Comparison of ENCODE assay signal across 8 cellular contexts in the genomic region with DNA sequence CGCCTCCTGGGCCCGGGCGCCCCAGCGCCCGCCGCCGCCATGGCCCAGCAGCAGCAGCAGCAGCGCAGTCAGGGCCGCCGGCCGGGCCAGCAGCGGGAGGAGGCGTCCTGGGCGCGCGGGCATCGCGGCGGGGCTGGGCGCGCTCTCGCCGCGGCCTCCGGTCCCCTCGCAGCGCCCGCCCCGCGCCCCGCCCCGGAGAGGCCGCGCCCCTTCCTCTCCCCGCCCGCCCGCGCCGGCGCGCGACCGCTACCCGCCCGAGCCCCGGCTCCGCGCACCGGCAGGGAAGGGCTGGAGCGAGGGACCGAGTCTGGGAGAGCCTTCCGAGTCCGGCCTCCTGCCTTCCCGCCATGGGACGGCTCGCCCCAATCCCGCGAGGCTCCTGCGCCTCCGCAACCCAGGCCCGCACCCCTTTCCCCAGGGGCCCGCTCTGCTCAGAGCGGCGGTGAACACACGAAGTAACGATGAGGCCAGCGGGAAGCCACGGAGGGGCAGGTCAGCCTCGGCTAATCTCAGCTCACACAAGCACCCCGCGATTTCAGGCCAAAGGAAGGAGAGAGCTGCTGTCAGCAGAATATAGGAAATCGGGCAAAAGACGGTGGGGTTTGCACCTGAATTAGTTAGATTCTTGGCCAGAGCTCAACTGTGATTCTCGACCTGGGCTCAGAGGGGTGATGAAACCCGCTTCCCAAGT. TPM values are rescaled to one million over a fixed set of nuclear protein-coding genes. Genes with fewer than 3 reads are reported as not detected.
DNase-seq lines count a peak whose midpoint lies in the region; ATAC-seq and TF ChIP-seq lines count a peak whose summit lies in the region.

Gene TXNDC5, minus strand, starts transcription at position 135 of the 691 bp plus-strand sequence. Its CDS starts 12 bp downstream, at position 123.

- TF ChIP-seq POLR2A in suprapubic skin (IDR thresholded peaks at IDR 0.05), result peak in 1 of 2 donors; percentile 53

- no peaks in the 10 kb centered on the region for H3K36me3 ChIP-seq in suprapubic skin

- peak; percentile 65 for ATAC-seq in GM21717 (IDR thresholded peaks at IDR 0.05; ENCODE audit: unreplicated experiment)

- peak within 1 kb of the TSS; percentile 96 for H3K4me3 ChIP-seq in suprapubic skin

- H3K27me3 ChIP-seq in suprapubic skin, result no peaks in the 10 kb centered on the region

- peak within 1 kb of the TSS; percentile 84 for H3K27ac ChIP-seq in suprapubic skin

- WGBS in suprapubic skin, result 14% methylated on average over 11 of the region's 75 CpGs

- H3K9me3 ChIP-seq in suprapubic skin, result no peaks in the 10 kb centered on the region

- in situ Hi-C loops in KBM-7 (cut with MboI; ENCODE audit: low pct_unique_long_range_greater_than_20kb, low sequenced_read_pairs), result no loop called here

- DNase-seq in DMS53 treated with DMSO at 0.1 percent for 48 hours (lab: John Stamatoyannopoulos, UW; ENCODE audit: unreplicated experiment) (peak; percentile 76), KBM-7 (peak; percentile 47), SK-N-DZ (ENCODE audit: low spot score) (peak; percentile 58), globus pallidus (ENCODE audit: low spot score) (peak; percentile 79), occipital lobe (lab: John Stamatoyannopoulos, UW) (peak; percentile 66), suprapubic skin (ENCODE audit: low spot score in 2 of 2) (peak in 1 of 2 donors; percentile 75)
- peak; percentile 76 for DNase-seq in activated naive CD4-positive, alpha-beta T cell treated with anti-CD3 and anti-CD28 coated beads, Interleukin-2, amount 50 U/mL, for 16 hours

- TF ChIP-seq EP300 in suprapubic skin (IDR thresholded peaks at IDR 0.05), result no peak

- H3K4me1 ChIP-seq in suprapubic skin, result peaks cover 22% of the 10 kb centered on the region

- TF ChIP-seq CTCF in suprapubic skin (IDR thresholded peaks at IDR 0.05), result no peak

RNA-seq across cellular contexts. Expression of gene TXNDC5, which starts in this region (rescaled TPM):
- 159 and 168 TPM in 2 replicates for polyA plus RNA-seq in SK-N-DZ (2014; cell fraction: cytosol; rRNA removed)
- 91.9 and 94.3 TPM in 2 replicates for polyA plus RNA-seq in SK-N-DZ (2014; cell fraction: nucleus; rRNA removed)
- total RNA-seq in occipital lobe (35.2 TPM), suprapubic skin (10 to 100 TPM; 49.2 to 61.1 (median 60.3) TPM)
